1 cellular context compared by ENCODE assay signal in the genomic region with DNA sequence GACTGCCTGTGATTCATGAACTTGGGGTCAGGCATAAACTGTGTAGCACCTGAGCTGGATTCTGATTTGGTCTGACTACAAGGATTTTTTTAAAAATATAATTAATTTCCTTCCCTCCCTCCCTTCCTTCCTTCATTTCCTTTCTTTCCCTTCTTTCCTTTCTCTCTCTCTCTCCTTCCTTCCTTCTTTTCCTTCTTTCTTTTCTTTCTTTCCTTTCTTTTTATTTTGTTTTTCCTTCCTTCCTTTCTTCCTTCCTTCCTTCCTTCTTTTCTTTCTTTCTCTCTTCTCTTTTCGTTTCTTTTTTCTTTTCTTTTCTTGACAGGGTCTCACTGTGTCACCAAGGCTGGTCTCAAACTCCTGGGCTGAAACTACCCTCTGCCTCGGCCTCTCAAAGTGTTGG.
TF ChIP-seq lines count a peak whose summit lies in the region.

No MANE protein-coding gene starts in this region.

TF ChIP-seq in K562, 482 proteins besides CTCF, POLR2A, EP300 and RAD21:
- TF ChIP-seq KDM1A (IDR thresholded peaks at IDR 0.05) (0 out of 4 replicates have a peak, but pooled peaks of 1 of the 2 experiments have one; percentile 15), ZNF512 (tag; IDR thresholded peaks at IDR 0.05) (peak; percentile 62; the same call in 1 of the 2 replicates), HSF4 (CRISPR knock-in tag; IDR thresholded peaks at IDR 0.05; ENCODE audit: borderline replicate concordance) (no peak), HNRNPK (IDR thresholded peaks at IDR 0.05; ENCODE audit: low read depth, low read length, poor library complexity, severe bottlenecking) (no peak)
